Comparison of ENCODE assay signal across 8 cellular contexts in the genomic region with DNA sequence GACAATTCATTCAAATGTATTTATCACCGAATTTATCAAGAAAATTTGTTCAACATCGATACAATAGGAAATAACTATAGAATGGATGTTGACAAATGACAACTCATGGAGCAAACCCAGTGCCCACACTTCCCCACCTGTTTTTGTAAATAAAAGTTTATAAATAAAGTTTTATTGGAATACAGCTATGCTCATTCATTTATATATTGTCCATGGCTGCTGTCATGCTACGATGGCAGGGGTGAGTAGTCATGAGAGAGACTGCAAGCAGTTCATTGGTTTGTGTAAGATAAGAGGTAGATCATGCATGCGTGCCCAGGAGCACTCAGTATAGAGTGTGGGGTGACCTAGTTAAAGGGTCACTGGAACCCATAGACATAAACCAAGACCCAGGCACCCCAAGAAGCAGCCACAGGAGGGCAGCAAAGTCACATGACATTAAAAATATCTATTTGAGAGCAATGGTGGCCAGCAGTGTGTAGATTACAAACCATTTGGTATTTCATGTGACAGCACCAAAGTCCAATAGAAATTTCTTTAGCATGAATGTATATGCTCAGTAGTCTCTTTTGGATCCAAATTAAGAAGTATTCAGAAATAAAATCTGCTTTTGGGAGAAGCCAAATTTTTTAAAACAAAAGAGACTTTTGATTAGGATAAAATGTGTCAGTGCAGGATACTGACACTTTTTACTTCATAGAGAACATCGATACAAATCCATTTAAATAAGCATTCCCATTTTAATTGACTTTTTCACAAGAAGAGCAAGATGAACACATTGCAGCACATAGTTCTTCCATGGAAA.
DNase-seq lines count a peak whose midpoint lies in the region; ATAC-seq and TF ChIP-seq lines count a peak whose summit lies in the region.

No MANE protein-coding gene starts in this region.

- H3K27me3 Mint-ChIP-seq in nephron progenitor cell (ENCODE audit: low read depth, poor library complexity) = no peaks in the 10 kb centered on the region

- H3K4me1 Mint-ChIP-seq in nephron progenitor cell = peaks cover 27% of the 10 kb centered on the region

- no peak overlapping the region for H3K4me3 ChIP-seq in coronary artery

- H3K4me3 Mint-ChIP-seq in nephron progenitor cell = no peak overlapping the region

- H3K27ac ChIP-seq in 22Rv1 (no peak overlapping the region), coronary artery (no peak overlapping the region)

- H3K9me3 Mint-ChIP-seq in nephron progenitor cell = peaks cover 19% of the 10 kb centered on the region

- DNase-seq in ELF-1 (ENCODE audit: low read depth, low spot score) = peak; percentile 51
- DNase-seq in NCI-H526 treated with DMSO at 0.1 percent for 48 hours (lab: John Stamatoyannopoulos, UW) = peak; percentile 49
- no peak for DNase-seq in coronary artery (ENCODE audit: low spot score)
- peak; percentile 78 for DNase-seq in nephron progenitor cell
- DNase-seq in cortex of kidney (lab: John Stamatoyannopoulos, UW) = no peak

- peak; percentile 43 for TF ChIP-seq CTCF in 22Rv1 (IDR thresholded peaks at IDR 0.05)
- TF ChIP-seq CTCF in coronary artery (IDR thresholded peaks at IDR 0.05) = peak; percentile 27
- TF ChIP-seq CTCF in nephron progenitor cell (IDR thresholded peaks at IDR 0.05) = peak; percentile 86

- H3K27ac Mint-ChIP-seq in nephron progenitor cell = no peak overlapping the region

- peaks cover 10% of the 10 kb centered on the region for H3K36me3 Mint-ChIP-seq in nephron progenitor cell (ENCODE audit: low read depth)

- ATAC-seq in HG03159 (IDR thresholded peaks at IDR 0.05; ENCODE audit: unreplicated experiment) (no peak), HG02678 (IDR thresholded peaks at IDR 0.05; ENCODE audit: unreplicated experiment) (no peak)

Comparison
In these comparisons a context has a peak if more than half of its experiments do, and no peak if none do; other contexts are left out.
1. CTCF ChIP-seq: peak in every context shown above with its lines; median percentile 86 in nephron progenitor cell; 43 in 22Rv1; 27 in coronary artery.
2. DNase-seq: peak in ELF-1 (single experiment), NCI-H526 treated with DMSO at 0.1 percent for 48 hours (single experiment) and nephron progenitor cell (single experiment); none in coronary artery (single experiment) and cortex of kidney (single experiment).